ENCODE assay signal across 1 cellular context in the genomic region with DNA sequence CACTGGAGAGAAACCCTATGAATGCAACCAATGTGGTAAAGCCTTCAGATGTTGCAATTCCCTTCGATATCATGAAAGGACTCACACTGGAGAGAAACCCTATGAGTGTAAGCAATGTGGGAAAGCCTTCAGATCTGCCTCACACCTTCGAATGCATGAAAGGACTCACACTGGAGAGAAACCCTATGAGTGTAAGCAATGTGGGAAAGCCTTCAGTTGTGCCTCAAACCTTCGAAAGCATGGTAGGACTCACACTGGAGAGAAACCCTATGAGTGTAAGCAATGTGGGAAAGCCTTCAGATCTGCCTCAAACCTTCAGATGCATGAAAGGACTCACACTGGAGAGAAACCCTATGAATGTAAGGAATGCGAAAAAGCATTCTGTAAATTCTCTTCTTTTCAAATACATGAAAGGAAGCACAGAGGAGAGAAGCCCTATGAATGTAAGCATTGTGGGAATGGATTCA.
A peak's percentile ranks its signal among the peaks of the same experiment; 100 is the strongest.
TF ChIP-seq lines count a peak whose summit lies in the region.

No MANE protein-coding gene starts in this region.

TF ChIP-seq in H1, 55 proteins besides CTCF, POLR2A, EP300 and RAD21:
- TF ChIP-seq ZNF274 (IDR thresholded peaks at IDR 0.05; ENCODE audit: borderline replicate concordance, extremely low read depth, low read length): peak; percentile 43; the same call in 1 of the 2 replicates
TF ChIP-seq in H1: peak in this region for 1; not testable (repeated sequence) for 54.
